21 cellular contexts compared by ENCODE assay signal in genomic region chr17:229130-229944, GRCh38. TPM values are rescaled to one million over a fixed set of nuclear protein-coding genes. Genes with fewer than 3 reads are reported as not detected.
DNase-seq lines count a peak whose midpoint lies in the region; ATAC-seq and TF ChIP-seq lines count a peak whose summit lies in the region.
"Had no signal": no experiment of that assay in that cellular context is flagged by ENCODE, and none has a peak within 500 bp of the region (broad histone marks: within the 10 kb centered on the region; RNA-seq: fewer than 3 reads in every experiment).

No MANE protein-coding gene starts in this region.

- no peaks in the 10 kb centered on the region for H3K79me2 ChIP-seq in parathyroid adenoma

- CTCF ChIA-PET in WTC11 (lab: Charles Lee), result interaction anchor here (1.4 kb wide), 1 partner anchor 80 kb away, joined by 3 read pairs; no protein-coding TSS in a partner anchor

- POLR2A ChIA-PET in WTC11 (lab: Charles Lee), result no interaction called here

- H3K4me3 Mint-ChIP-seq in WTC11, result no peak overlapping the region
- no peak overlapping the region for H3K4me3 Mint-ChIP-seq in stimulated activated naive B cell treated with anti-CD40 and anti-IgM and Interleukin-4, amounts not matched to agents 10 μg/mL and 1 μg/mL and 100 μg/mL, for 72 hours
- H3K4me3 Mint-ChIP-seq: natural killer cell treated with Interleukin-12 subunit alpha and Interleukin-12 subunit beta and Interleukin-15 and Interleukin-18, amount 100 ng/mL, for 72 hours had no signal

- intact Hi-C loops in heart left ventricle (cut with DNase I), result no loop called here

- peaks cover 15% of the 10 kb centered on the region; the same call in 1 of the 2 replicates for H4K20me1 ChIP-seq in BLaER1

- peaks cover 14% of the 10 kb centered on the region for H3K4me1 Mint-ChIP-seq in WTC11
- peaks cover 8 to 13% of the 10 kb centered on the region in 2 donors for H3K4me1 Mint-ChIP-seq in stimulated activated naive B cell treated with anti-CD40 and anti-IgM and Interleukin-4, amounts not matched to agents 10 μg/mL and 1 μg/mL and 100 μg/mL, for 72 hours

- TF ChIP-seq CTCF in WTC11 (IDR thresholded peaks at IDR 0.05) (no peak), heart left ventricle (IDR thresholded peaks at IDR 0.05) (no peak), parathyroid adenoma (IDR thresholded peaks at IDR 0.05) (no peak)

- H3K27ac Mint-ChIP-seq in WTC11, result no peak overlapping the region
- no peak overlapping the region for H3K27ac Mint-ChIP-seq in stimulated activated naive B cell treated with anti-CD40 and anti-IgM and Interleukin-4, amounts not matched to agents 10 μg/mL and 1 μg/mL and 100 μg/mL, for 72 hours

- ATAC-seq in WTC11 (no peak), heart left ventricle (no peak), HG02885 (IDR thresholded peaks at IDR 0.05; ENCODE audit: poor library complexity, unreplicated experiment) (no peak)
- no peak for ATAC-seq in stimulated activated naive B cell treated with anti-CD40 and anti-IgM and Interleukin-4, amounts not matched to agents 10 μg/mL and 1 μg/mL and 100 μg/mL, for 72 hours (replicated peaks)
- ATAC-seq: natural killer cell treated with Interleukin-12 subunit alpha and Interleukin-12 subunit beta and Interleukin-15 and Interleukin-18, amount 100 ng/mL, for 72 hours had no signal

- TF ChIP-seq POLR2A in heart left ventricle (IDR thresholded peaks at IDR 0.05), result no peak

- 61 to 67% (median 65%) methylated on average over 8 to 12 of the region's 12 CpGs for WGBS in heart left ventricle, 4 donors

- H2AFZ ChIP-seq in parathyroid adenoma, result no peak overlapping the region

- H3K27ac ChIP-seq in BLaER1 (peak overlapping the region; percentile 72), heart left ventricle (peak overlapping the region in 9 of 12 donors; percentile 23 to 70 (median 55)), parathyroid adenoma (peak overlapping the region; percentile 11)
- H3K27ac ChIP-seq: colonic mucosa, prostate gland, RWPE1 had no signal

- H3K9me3 Mint-ChIP-seq in WTC11, result no peaks in the 10 kb centered on the region; the same call in 1 of the 2 replicates
- H3K9me3 Mint-ChIP-seq in stimulated activated naive B cell treated with anti-CD40 and anti-IgM and Interleukin-4, amounts not matched to agents 10 μg/mL and 1 μg/mL and 100 μg/mL, for 72 hours, result no peaks in the 10 kb centered on the region
- H3K9me3 Mint-ChIP-seq: natural killer cell treated with Interleukin-12 subunit alpha and Interleukin-12 subunit beta and Interleukin-15 and Interleukin-18, amount 100 ng/mL, for 72 hours had no signal

- no peaks in the 10 kb centered on the region for H3K36me3 Mint-ChIP-seq in WTC11
- peaks cover 0 to 2% of the 10 kb centered on the region in 2 donors for H3K36me3 Mint-ChIP-seq in stimulated activated naive B cell treated with anti-CD40 and anti-IgM and Interleukin-4, amounts not matched to agents 10 μg/mL and 1 μg/mL and 100 μg/mL, for 72 hours
- H3K36me3 Mint-ChIP-seq: natural killer cell treated with Interleukin-12 subunit alpha and Interleukin-12 subunit beta and Interleukin-15 and Interleukin-18, amount 100 ng/mL, for 72 hours had no signal

- peak overlapping the region; percentile 66; the same call in 1 of the 2 replicates for H3K9ac ChIP-seq in BLaER1
- no peak overlapping the region for H3K9ac ChIP-seq in parathyroid adenoma

- H3K4me2 ChIP-seq in BLaER1, result peak overlapping the region; percentile 88
- no peak overlapping the region for H3K4me2 ChIP-seq in parathyroid adenoma (ENCODE audit: low read length)

- no peaks in the 10 kb centered on the region for H3K9me3 ChIP-seq in BLaER1
- no peaks in the 10 kb centered on the region for H3K9me3 ChIP-seq in heart left ventricle
- no peaks in the 10 kb centered on the region for H3K9me3 ChIP-seq in parathyroid adenoma (ENCODE audit: control insufficient read depth, low read length)
- H3K9me3 ChIP-seq: colonic mucosa, prostate gland had no signal

- DNase-seq in WTC11 (ENCODE audit: low spot score) (peak; percentile 6), heart left ventricle (peak in 3 of 5 donors; percentile 16 to 29 (median 19)), 8988T (no peak), NCI-H2029 (lab: John Stamatoyannopoulos, UW) (no peak)
- DNase-seq in stimulated activated naive B cell treated with anti-CD40 and anti-IgM and Interleukin-4, amounts not matched to agents 10 μg/mL and 1 μg/mL and 100 μg/mL, for 72 hours, result no peak
- DNase-seq: activated CD4-positive, alpha-beta T cell treated with anti-CD3 and anti-CD28 coated beads, Interleukin-2, amount 50 U/mL, for 4 hours; activated naive CD4-positive, alpha-beta T cell treated with Interleukin-2 at 50 U/mL for 16 hours; colonic mucosa; DMS79; islet precursor cell; KG1; NCI-H1048; NCI-H2081; NCI-H524; SW 1271 had no signal

- no peaks in the 10 kb centered on the region for H3K27me3 Mint-ChIP-seq in WTC11 (ENCODE audit: low read depth)
- peaks cover 2 to 21% of the 10 kb centered on the region in 2 donors for H3K27me3 Mint-ChIP-seq in stimulated activated naive B cell treated with anti-CD40 and anti-IgM and Interleukin-4, amounts not matched to agents 10 μg/mL and 1 μg/mL and 100 μg/mL, for 72 hours
- H3K27me3 Mint-ChIP-seq: natural killer cell treated with Interleukin-12 subunit alpha and Interleukin-12 subunit beta and Interleukin-15 and Interleukin-18, amount 100 ng/mL, for 72 hours had no signal

- no peaks in the 10 kb centered on the region for H3K27me3 ChIP-seq in BLaER1
- H3K27me3 ChIP-seq in heart left ventricle, result peaks cover 0 to 5% (median 0%) of the 10 kb centered on the region in 9 donors
- H3K27me3 ChIP-seq in parathyroid adenoma (ENCODE audit: control insufficient read depth, insufficient read depth, low read length), result no peaks in the 10 kb centered on the region
- H3K27me3 ChIP-seq: colonic mucosa had no signal

- H3K4me3 ChIP-seq in BLaER1 (no peak overlapping the region), heart left ventricle (no peak overlapping the region), parathyroid adenoma (ENCODE audit: low read depth, low read length) (no peak overlapping the region)
- H3K4me3 ChIP-seq: colonic mucosa, prostate gland had no signal

- H3K4me1 ChIP-seq in BLaER1 (peaks cover 81% of the 10 kb centered on the region), heart left ventricle (peaks cover 0 to 40% (median 6%) of the 10 kb centered on the region in 12 donors), parathyroid adenoma (no peaks in the 10 kb centered on the region)
- H3K4me1 ChIP-seq: prostate gland had no signal

- H3K36me3 ChIP-seq in BLaER1, result no peaks in the 10 kb centered on the region; the same call in 1 of the 2 replicates
- H3K36me3 ChIP-seq in heart left ventricle, result no peaks in the 10 kb centered on the region
- H3K36me3 ChIP-seq in parathyroid adenoma (ENCODE audit: control insufficient read depth, insufficient read depth, low read length), result no peaks in the 10 kb centered on the region
- H3K36me3 ChIP-seq: colonic mucosa, prostate gland had no signal

TF ChIP-seq in WTC11, 78 proteins besides CTCF, POLR2A, EP300 and RAD21 (continues in another document):
- TF ChIP-seq NFYB (CRISPR knock-in tag; conservative IDR thresholded peaks at IDR 0.05; ENCODE audit: low read depth), result no peak
- no peak for TF ChIP-seq ATF2 (CRISPR knock-in tag; IDR thresholded peaks at IDR 0.05; ENCODE audit: borderline replicate concordance, low read depth)
- no peak for TF ChIP-seq ZNF416 (CRISPR knock-in tag; IDR thresholded peaks at IDR 0.05)
- TF ChIP-seq E2F5 (CRISPR knock-in tag; IDR thresholded peaks at IDR 0.05), result no peak
- TF ChIP-seq FOXP1 (CRISPR knock-in tag; IDR thresholded peaks at IDR 0.05; ENCODE audit: borderline replicate concordance), result no peak
- TF ChIP-seq RELA (CRISPR knock-in tag; IDR thresholded peaks at IDR 0.05; ENCODE audit: borderline replicate concordance), result no peak
- TF ChIP-seq GABPB1 (CRISPR knock-in tag; IDR thresholded peaks at IDR 0.05), result no peak
- TF ChIP-seq FOXK1 (CRISPR knock-in tag; IDR thresholded peaks at IDR 0.05), result no peak
- no peak for TF ChIP-seq ZNF219 (CRISPR knock-in tag; IDR thresholded peaks at IDR 0.05; ENCODE audit: borderline replicate concordance)
- TF ChIP-seq ZNF671 (CRISPR knock-in tag; IDR thresholded peaks at IDR 0.05), result no peak
- no peak for TF ChIP-seq NR2C2 (CRISPR knock-in tag; IDR thresholded peaks at IDR 0.05)
- no peak for TF ChIP-seq FOXP4 (CRISPR knock-in tag; IDR thresholded peaks at IDR 0.05)
- TF ChIP-seq PRRX2 (CRISPR knock-in tag; IDR thresholded peaks at IDR 0.05), result no peak

RNA-seq across cellular contexts. Expression of gene DOC2B, which starts 47.9 kb away (rescaled TPM):
- 2.1 to 2.7 TPM (median 2.5 TPM) in 3 replicates for total RNA-seq in WTC11 (2021)
- total RNA-seq in heart left ventricle, result 10 to 100 TPM in 2 of 9 donors, 1 to 10 TPM in 7; 1.7 to 13.0 (median 6.3) TPM
- 1 to 10 TPM; 2.4 to 5.8 TPM for polyA plus RNA-seq in heart left ventricle

Comparison
In these comparisons a context has a peak if more than half of its experiments do, and no peak if none do; other contexts are left out.
1. H3K27ac ChIP-seq: peak in every context shown above with its lines; median percentile 72 in BLaER1; 55 in heart left ventricle; 11 in parathyroid adenoma.
2. DNase-seq: peak in WTC11 (single experiment) and heart left ventricle (3 of 5); none in 8988T (single experiment), NCI-H2029 (single experiment) and stimulated activated naive B cell treated with anti-CD40 and anti-IgM and Interleukin-4, amounts not matched to agents 10 μg/mL and 1 μg/mL and 100 μg/mL, for 72 hours (single experiment).